In genomic region chr5:53558966-53559365, GRCh38 we compare ENCODE assay signal across 24 cellular contexts.
"Had no signal": no experiment of that assay in that cellular context is flagged by ENCODE, and none has a peak within 500 bp of the region (broad histone marks: within the 10 kb centered on the region; RNA-seq: fewer than 3 reads in every experiment).

No MANE protein-coding gene starts in this region.

- H3K9me3 ChIP-seq: breast epithelium, SJSA1 had no signal

- H3K4me1 ChIP-seq: breast epithelium had no signal

- DNase-seq: activated CD4-positive, alpha-beta memory T cell treated with anti-CD3 and anti-CD28 coated beads, Interleukin-2, amount 10 ng/mL, durations not matched to agents 7 days and 5 days; activated CD4-positive, alpha-beta T cell treated with anti-CD3 and anti-CD28 coated beads for 36 hours; activated CD4-positive, alpha-beta T cell treated with anti-CD3 and anti-CD28 coated beads, Interleukin-2, amount 50 U/mL, for 1 hour; activated CD4-positive, CD25-positive, alpha-beta regulatory T cell; activated gamma-delta T cell treated with Interleukin-2 at 50 U/mL for 16 hours; activated naive CD4-positive, alpha-beta T cell treated with anti-CD3 and anti-CD28 coated beads, Interleukin-2, amount 50 U/mL, for 16 hours; activated T-cell treated with anti-CD3 and anti-CD28 coated beads for 4 hours; activated T-cell treated with anti-CD3 and anti-CD28 coated beads, Interleukin-2, amount 50 U/mL, for 48 hours; aorta; caudate nucleus; Kasumi-1; NCI-H1105 treated with DMSO at 0.1 percent for 48 hours; NCI-H1436 treated with DMSO at 0.1 percent for 48 hours; NCI-H187; NCI-H2081; NCI-H510A treated with DMSO at 0.1 percent for 48 hours; NCI-H69; PC-3; SHP77; T-helper 17 cell; T-helper 9 cell had no signal

- H3K27ac Mint-ChIP-seq: activated CD4-positive, alpha-beta memory T cell treated with anti-CD3 and anti-CD28 coated beads, Interleukin-2, amount 10 ng/mL, durations not matched to agents 7 days and 5 days; activated CD4-positive, alpha-beta T cell treated with anti-CD3 and anti-CD28 coated beads for 36 hours; activated T-helper 17 cell treated with anti-CD3 and anti-CD28 coated beads, Interleukin-2, amount 50 U/mL, for 72 hours had no signal

- H3K27ac ChIP-seq: breast epithelium, SJSA1 had no signal

- H3K36me3 ChIP-seq: breast epithelium, SJSA1 had no signal

- H3K4me3 Mint-ChIP-seq: activated CD4-positive, alpha-beta memory T cell treated with anti-CD3 and anti-CD28 coated beads, Interleukin-2, amount 10 ng/mL, durations not matched to agents 7 days and 5 days; activated CD4-positive, alpha-beta T cell treated with anti-CD3 and anti-CD28 coated beads for 36 hours; T-helper 17 cell had no signal

- H3K27me3 ChIP-seq: breast epithelium, SJSA1 had no signal

- ATAC-seq: activated CD4-positive, alpha-beta T cell treated with anti-CD3 and anti-CD28 coated beads for 36 hours; activated T-helper 17 cell treated with anti-CD3 and anti-CD28 coated beads, Interleukin-2, amount 50 U/mL, for 72 hours; PC-3; T-helper 17 cell had no signal

- H3K4me3 ChIP-seq: breast epithelium, SJSA1 had no signal

- H3K9me3 Mint-ChIP-seq: activated CD4-positive, alpha-beta memory T cell treated with anti-CD3 and anti-CD28 coated beads, Interleukin-2, amount 10 ng/mL, durations not matched to agents 7 days and 5 days; activated T-helper 17 cell treated with anti-CD3 and anti-CD28 coated beads, Interleukin-2, amount 50 U/mL, for 72 hours had no signal
